ENCODE assay signal across 8 cellular contexts in the genomic region with DNA sequence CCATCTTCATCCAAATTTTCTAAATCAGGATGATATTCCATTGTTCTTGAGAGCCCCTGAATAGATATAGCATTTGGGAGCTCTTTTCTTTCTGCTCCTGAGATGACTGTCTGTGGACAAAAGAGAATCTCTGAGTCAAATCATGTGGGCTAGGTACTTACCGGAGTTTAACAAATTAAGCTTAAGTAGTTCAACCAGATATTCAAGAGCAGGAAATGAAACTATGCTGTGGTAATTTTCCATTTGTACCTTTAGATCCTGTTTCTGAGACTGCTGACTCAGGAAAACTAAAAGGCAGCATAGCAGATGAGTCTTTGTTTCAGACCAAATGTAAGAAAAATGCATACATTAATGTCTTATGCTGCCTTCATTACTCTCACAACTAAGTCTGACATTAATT. TPM values are rescaled to one million over a fixed set of nuclear protein-coding genes. Genes with fewer than 3 reads are reported as not detected.
DNase-seq lines count a peak whose midpoint lies in the region; ATAC-seq, FAIRE-seq and TF ChIP-seq lines count a peak whose summit lies in the region.

A gene (minus strand): TSS at position 158 of the 400 bp plus-strand sequence. CDS start 117 bp downstream, at position 41.

- intact Hi-C loops in esophagus squamous epithelium (cut with DNase I), result no loop called here

- WGBS in esophagus squamous epithelium, 2 donors, result 23 to 31% methylated on average over 1 of the region's 1 CpG

- H3K4me3 ChIP-seq in Jurkat, Clone E6-1 (ENCODE audit: low read length), result no peak within 1 kb of the TSS
- H3K4me3 ChIP-seq in esophagus squamous epithelium, result peak within 1 kb of the TSS; percentile 33 to 60 (median 34)

- peak; percentile 83 for ATAC-seq in GM19452 (IDR thresholded peaks at IDR 0.05; ENCODE audit: unreplicated experiment)

- peak; percentile 23 for DNase-seq in Jurkat, Clone E6-1 (ENCODE audit: low read depth, low spot score)
- DNase-seq in esophagus squamous epithelium (lab: John Stamatoyannopoulos, UW) (no peak), retina (no peak), NCI-H1105 (lab: John Stamatoyannopoulos, UW) (no peak), frontal cortex (ENCODE audit: low spot score in 2 of 2) (no peak), cerebellar cortex (ENCODE audit: low spot score) (no peak)

- no peak for FAIRE-seq in frontal cortex (lab: Jason Lieb, UNC)

- H3K27ac ChIP-seq in C4-2B (peak within 1 kb of the TSS; percentile 39), esophagus squamous epithelium (peak within 1 kb of the TSS; percentile 72 to 85 (median 80))

- TF ChIP-seq POLR2A in esophagus squamous epithelium (IDR thresholded peaks at IDR 0.05), result peak in 1 of 4 donors; percentile 38

- no peak for TF ChIP-seq CTCF in C4-2B (conservative IDR thresholded peaks at IDR 0.05)
- TF ChIP-seq CTCF in esophagus squamous epithelium (IDR thresholded peaks at IDR 0.05), result no peak

- H3K4me1 ChIP-seq in esophagus squamous epithelium, result peaks cover 0 to 47% (median 12%) of the 10 kb centered on the region in 3 donors

- no peaks in the 10 kb centered on the region for H3K36me3 ChIP-seq in esophagus squamous epithelium

- no peaks in the 10 kb centered on the region for H3K27me3 ChIP-seq in esophagus squamous epithelium

- no peaks in the 10 kb centered on the region for H3K9me3 ChIP-seq in esophagus squamous epithelium

RNA-seq across cellular contexts. Expression of the gene that starts here (rescaled TPM):
- polyA plus RNA-seq in Jurkat, Clone E6-1 (2012; ENCODE audit: insufficient read depth, insufficient read length), result not detected
- total RNA-seq in esophagus squamous epithelium (10 to 100 TPM; 10.3 to 36.1 (median 19.2) TPM), frontal cortex (2.0 TPM)
